In genomic region chr3:93969997-93970396, GRCh38 we compare ENCODE assay signal across 32 cellular contexts. TPM values are rescaled to one million over a fixed set of nuclear protein-coding genes. Genes with fewer than 3 reads are reported as not detected.
"Had no signal": no experiment of that assay in that cellular context is flagged by ENCODE, and none has a peak within 500 bp of the region (broad histone marks: within the 10 kb centered on the region; RNA-seq: fewer than 3 reads in every experiment).

No MANE protein-coding gene starts in this region.

- H3K27ac Mint-ChIP-seq: activated CD4-positive, alpha-beta memory T cell treated with anti-CD3 and anti-CD28 coated beads for 36 hours; activated naive CD4-positive, alpha-beta T cell treated with anti-CD3 and anti-CD28 coated beads, Interleukin-2, amount 10 ng/mL, durations not matched to agents 7 days and 5 days; activated T-cell treated with anti-CD3 and anti-CD28 coated beads, Interleukin-2, amount 50 U/mL, for 72 hours; effector memory CD8-positive, alpha-beta T cell; memory B cell; nephron progenitor cell; stimulated activated effector memory CD8-positive, alpha-beta T cell treated with anti-CD3 and anti-CD28 coated beads, Interleukin-12 subunit alpha, Interleukin-12 subunit beta, amount 100 ng/mL, for 72 hours; T-cell; T-helper 2 cell treated with Interferon-gamma antibody and Interleukin-4, amounts not matched to agents 5 μg/mL and 100 μg/mL, for 36 hours had no signal

- DNase-seq: activated CD4-positive, alpha-beta memory T cell treated with anti-CD3 and anti-CD28 coated beads for 36 hours; activated CD4-positive, alpha-beta T cell treated with anti-CD3 and anti-CD28 coated beads for 48 hours; activated effector memory CD4-positive, alpha-beta T cell treated with Interleukin-2 at 50 U/mL for 16 hours; activated naive CD4-positive, alpha-beta T cell treated with anti-CD3 and anti-CD28 coated beads, Interleukin-2, amount 10 ng/mL, durations not matched to agents 7 days and 5 days; activated T-cell treated with anti-CD3 and anti-CD28 coated beads, Interleukin-2, amount 50 U/mL, for 72 hours; anterior cingulate cortex; colonic mucosa; dorsolateral prefrontal cortex; effector memory CD8-positive, alpha-beta T cell; esophagus squamous epithelium; head of caudate nucleus; hypothalamus; nephron progenitor cell; right cardiac atrium; stimulated activated CD4-positive, alpha-beta T cell treated with anti-CD3 and anti-CD28 coated beads, Interleukin-2, amount 100 ng/mL, for 24 hours; stimulated activated naive CD8-positive, alpha-beta T cell treated with anti-CD3 and anti-CD28 coated beads, Interleukin-15, amount 100 ng/mL, for 72 hours; T-cell; tibial artery had no signal

- H3K9me3 Mint-ChIP-seq: activated CD4-positive, alpha-beta memory T cell treated with anti-CD3 and anti-CD28 coated beads for 36 hours; activated naive CD4-positive, alpha-beta T cell treated with anti-CD3 and anti-CD28 coated beads, Interleukin-2, amount 10 ng/mL, durations not matched to agents 7 days and 5 days; activated T-cell treated with anti-CD3 and anti-CD28 coated beads, Interleukin-2, amount 50 U/mL, for 72 hours; central memory CD8-positive, alpha-beta T cell; effector memory CD8-positive, alpha-beta T cell; memory B cell; stimulated activated effector memory CD8-positive, alpha-beta T cell treated with anti-CD3 and anti-CD28 coated beads, Interleukin-12 subunit alpha, Interleukin-12 subunit beta, amount 100 ng/mL, for 72 hours; stimulated activated naive CD8-positive, alpha-beta T cell treated with anti-CD3 and anti-CD28 coated beads, Interleukin-15, amount 100 ng/mL, for 72 hours; T-cell; T-helper 2 cell treated with Interferon-gamma antibody and Interleukin-4, amounts not matched to agents 5 μg/mL and 100 μg/mL, for 36 hours had no signal

- H3K79me2 ChIP-seq: parathyroid adenoma had no signal

- H2AFZ ChIP-seq: parathyroid adenoma had no signal

- H3K4me3 Mint-ChIP-seq: activated CD4-positive, alpha-beta memory T cell treated with anti-CD3 and anti-CD28 coated beads for 36 hours; activated naive CD4-positive, alpha-beta T cell treated with anti-CD3 and anti-CD28 coated beads, Interleukin-2, amount 10 ng/mL, durations not matched to agents 7 days and 5 days; activated T-cell treated with anti-CD3 and anti-CD28 coated beads, Interleukin-2, amount 50 U/mL, for 72 hours; central memory CD8-positive, alpha-beta T cell; effector memory CD8-positive, alpha-beta T cell; memory B cell; nephron progenitor cell; stimulated activated effector memory CD8-positive, alpha-beta T cell treated with anti-CD3 and anti-CD28 coated beads, Interleukin-12 subunit alpha, Interleukin-12 subunit beta, amount 100 ng/mL, for 72 hours; stimulated activated naive CD8-positive, alpha-beta T cell treated with anti-CD3 and anti-CD28 coated beads, Interleukin-15, amount 100 ng/mL, for 72 hours; T-cell; T-helper 2 cell treated with Interferon-gamma antibody and Interleukin-4, amounts not matched to agents 5 μg/mL and 100 μg/mL, for 36 hours had no signal

- H3K4me3 ChIP-seq: colonic mucosa, dorsolateral prefrontal cortex, esophagus squamous epithelium, gastroesophageal sphincter, skin epidermis, tibial artery had no signal

- H3K27ac ChIP-seq: brain microvascular endothelial cell, colonic mucosa, dorsolateral prefrontal cortex, esophagus squamous epithelium, gastroesophageal sphincter, parathyroid adenoma had no signal

- H3K36me3 Mint-ChIP-seq: activated CD4-positive, alpha-beta memory T cell treated with anti-CD3 and anti-CD28 coated beads for 36 hours; activated naive CD4-positive, alpha-beta T cell treated with anti-CD3 and anti-CD28 coated beads, Interleukin-2, amount 10 ng/mL, durations not matched to agents 7 days and 5 days; memory B cell; stimulated activated effector memory CD8-positive, alpha-beta T cell treated with anti-CD3 and anti-CD28 coated beads, Interleukin-12 subunit alpha, Interleukin-12 subunit beta, amount 100 ng/mL, for 72 hours; T-cell had no signal

- H3K27me3 ChIP-seq: brain microvascular endothelial cell, colonic mucosa, dorsolateral prefrontal cortex, esophagus squamous epithelium, gastroesophageal sphincter, tibial artery had no signal

- H3K36me3 ChIP-seq: brain microvascular endothelial cell, colonic mucosa, gastroesophageal sphincter, tibial artery had no signal

- H3K4me1 ChIP-seq: colonic mucosa had no signal

RNA-seq across cellular contexts. Expression of gene STX19, which starts 58.4 kb away (rescaled TPM):
- total RNA-seq: activated CD4-positive, alpha-beta memory T cell treated with anti-CD3 and anti-CD28 coated beads for 36 hours; activated T-cell treated with anti-CD3 and anti-CD28 coated beads, Interleukin-2, amount 50 U/mL, for 72 hours; endothelial cell of umbilical vein; liver; mononuclear cell; myocyte; pulmonary artery endothelial cell; T-cell; ureter had no signal
